16 cellular contexts compared by ENCODE assay signal in genomic region chr20:63497138-63497945, GRCh38. TPM values are rescaled to one million over a fixed set of nuclear protein-coding genes. Genes with fewer than 3 reads are reported as not detected.
DNase-seq lines count a peak whose midpoint lies in the region; ATAC-seq and TF ChIP-seq lines count a peak whose summit lies in the region.
"Had no signal": no experiment of that assay in that cellular context is flagged by ENCODE, and none has a peak within 500 bp of the region (broad histone marks: within the 10 kb centered on the region; RNA-seq: fewer than 3 reads in every experiment).

No MANE protein-coding gene starts in this region.

- H3K36me3 ChIP-seq in iPS-15b (ENCODE audit: control insufficient read depth, insufficient read depth, low read length) (peaks cover 21% of the 10 kb centered on the region), smooth muscle cell (ENCODE audit: low read depth) (no peaks in the 10 kb centered on the region)
- H3K36me3 ChIP-seq: adrenal gland, left lung, transverse colon had no signal

- no peak overlapping the region for H3K27ac ChIP-seq in smooth muscle cell (ENCODE audit: low read depth)
- H3K27ac ChIP-seq: left lung, transverse colon had no signal

- 82% methylated on average over 18 of the region's 20 CpGs for WGBS in smooth muscle cell (ENCODE audit: low lambda C conversion rate)

- no peak overlapping the region for H2AFZ ChIP-seq in smooth muscle cell (ENCODE audit: low read depth)

- no peaks in the 10 kb centered on the region for H4K20me1 ChIP-seq in smooth muscle cell (ENCODE audit: low read depth)

- peaks cover 6% of the 10 kb centered on the region for H3K9me3 Mint-ChIP-seq in activated CD4-positive, alpha-beta T cell treated with anti-CD3 and anti-CD28 coated beads, Interleukin-2, amount 10 ng/mL, durations not matched to agents 24 days and 14 days
- H3K9me3 Mint-ChIP-seq in activated T-helper 17 cell treated with anti-CD3 and anti-CD28 coated beads, Interleukin-2, amount 50 U/mL, for 72 hours = peaks cover under 1% of the 10 kb centered on the region

- ATAC-seq in activated T-helper 17 cell treated with anti-CD3 and anti-CD28 coated beads, Interleukin-2, amount 50 U/mL, for 72 hours (replicated peaks) = no peak

- H3K4me1 ChIP-seq in iPS-15b (ENCODE audit: control insufficient read depth, insufficient read depth, low read length) (no peaks in the 10 kb centered on the region), smooth muscle cell (ENCODE audit: low read depth) (peaks cover 3% of the 10 kb centered on the region)

- no peaks in the 10 kb centered on the region for H3K36me3 Mint-ChIP-seq in activated CD4-positive, alpha-beta T cell treated with anti-CD3 and anti-CD28 coated beads, Interleukin-2, amount 10 ng/mL, durations not matched to agents 24 days and 14 days (ENCODE audit: low read depth)
- no peaks in the 10 kb centered on the region for H3K36me3 Mint-ChIP-seq in activated T-helper 17 cell treated with anti-CD3 and anti-CD28 coated beads, Interleukin-2, amount 50 U/mL, for 72 hours (ENCODE audit: low read depth)

- H3K79me2 ChIP-seq in smooth muscle cell (ENCODE audit: low read depth) = no peaks in the 10 kb centered on the region

- peaks cover 2% of the 10 kb centered on the region for H3K4me1 Mint-ChIP-seq in activated CD4-positive, alpha-beta T cell treated with anti-CD3 and anti-CD28 coated beads, Interleukin-2, amount 10 ng/mL, durations not matched to agents 24 days and 14 days
- H3K4me1 Mint-ChIP-seq in activated T-helper 17 cell treated with anti-CD3 and anti-CD28 coated beads, Interleukin-2, amount 50 U/mL, for 72 hours = peaks cover 1% of the 10 kb centered on the region

- H3K4me3 ChIP-seq in iPS-15b (ENCODE audit: low read depth, low read length) = peak overlapping the region; percentile 37
- H3K4me3 ChIP-seq in smooth muscle cell = no peak overlapping the region

- peak overlapping the region; percentile 85 for H3K4me2 ChIP-seq in smooth muscle cell

- H3K27me3 ChIP-seq in iPS-15b (ENCODE audit: control insufficient read depth, insufficient read depth, low read length) (peaks cover 16% of the 10 kb centered on the region), smooth muscle cell (ENCODE audit: low read depth) (peaks cover 25% of the 10 kb centered on the region)
- H3K27me3 ChIP-seq: adrenal gland had no signal

- peaks cover 25% of the 10 kb centered on the region for H3K27me3 Mint-ChIP-seq in activated CD4-positive, alpha-beta T cell treated with anti-CD3 and anti-CD28 coated beads, Interleukin-2, amount 10 ng/mL, durations not matched to agents 24 days and 14 days
- H3K27me3 Mint-ChIP-seq in activated T-helper 17 cell treated with anti-CD3 and anti-CD28 coated beads, Interleukin-2, amount 50 U/mL, for 72 hours = peaks cover 8% of the 10 kb centered on the region

- H3K9ac ChIP-seq in iPS-15b (ENCODE audit: low read depth, low read length) = no peak overlapping the region
- no peak overlapping the region for H3K9ac ChIP-seq in smooth muscle cell (ENCODE audit: low read depth)

- H3F3A ChIP-seq in smooth muscle cell (ENCODE audit: low read depth) = no peaks in the 10 kb centered on the region

- H3K27ac Mint-ChIP-seq in activated CD4-positive, alpha-beta T cell treated with anti-CD3 and anti-CD28 coated beads, Interleukin-2, amount 10 ng/mL, durations not matched to agents 24 days and 14 days = no peak overlapping the region
- no peak overlapping the region for H3K27ac Mint-ChIP-seq in activated T-helper 17 cell treated with anti-CD3 and anti-CD28 coated beads, Interleukin-2, amount 50 U/mL, for 72 hours

- no peak for DNase-seq in activated CD4-positive, alpha-beta T cell treated with anti-CD3 and anti-CD28 coated beads, Interleukin-2, amount 10 ng/mL, durations not matched to agents 24 days and 14 days
- DNase-seq in activated CD4-positive, alpha-beta T cell treated with anti-CD3 and anti-CD28 coated beads, Interleukin-2, amount 50 U/mL, for 4 hours = no peak
- DNase-seq in smooth muscle cell (lab: John Stamatoyannopoulos, UW; ENCODE audit: unreplicated experiment) (no peak), medulla oblongata (ENCODE audit: extremely low spot score) (no peak), SKM-1 (lab: John Stamatoyannopoulos, UW; ENCODE audit: unreplicated experiment) (no peak), DMS79 (lab: John Stamatoyannopoulos, UW) (no peak)
- DNase-seq: HCEC 1CT, NCI-H524 treated with DMSO at 0.1 percent for 48 hours, transverse colon had no signal

- H3K9me3 ChIP-seq in iPS-15b (ENCODE audit: control insufficient read depth, insufficient read depth, low read length) (no peaks in the 10 kb centered on the region), smooth muscle cell (replicated peaks; ENCODE audit: low read depth) (no peaks in the 10 kb centered on the region)
- H3K9me3 ChIP-seq: adrenal gland, left lung, transverse colon had no signal

- TF ChIP-seq CTCF in smooth muscle cell (IDR thresholded peaks at IDR 0.05; ENCODE audit: borderline replicate concordance, insufficient read depth, poor library complexity, severe bottlenecking) = no peak

- intact Hi-C loops in activated CD4-positive, alpha-beta T cell treated with anti-CD3 and anti-CD28 coated beads, Interleukin-2, amount 10 ng/mL, durations not matched to agents 24 days and 14 days (cut with micrococcal nuclease) = loop anchor here (2.0 to 5.0 kb wide), 2 partner anchors 23 to 55 kb away; partner anchors contain the start of gene PPDPF

- H3K4me3 Mint-ChIP-seq in activated CD4-positive, alpha-beta T cell treated with anti-CD3 and anti-CD28 coated beads, Interleukin-2, amount 10 ng/mL, durations not matched to agents 24 days and 14 days = peak overlapping the region; percentile 32
- H3K4me3 Mint-ChIP-seq in activated T-helper 17 cell treated with anti-CD3 and anti-CD28 coated beads, Interleukin-2, amount 50 U/mL, for 72 hours = peak overlapping the region; percentile 32

RNA-seq across cellular contexts. Expression of gene EEF1A2, which starts 1.5 kb away (rescaled TPM):
- total RNA-seq in activated CD4-positive, alpha-beta T cell treated with anti-CD3 and anti-CD28 coated beads, Interleukin-2, amount 10 ng/mL, durations not matched to agents 24 days and 14 days = 0.28 and 0.66 TPM in 2 replicates
- 10 to 100 TPM in 1 of 2 donors, under 1 TPM in 1; 0.80 to 10.9 TPM for total RNA-seq in activated T-helper 17 cell treated with anti-CD3 and anti-CD28 coated beads, Interleukin-2, amount 50 U/mL, for 72 hours
- 1.8 and 5.1 TPM in 2 replicates for total RNA-seq in smooth muscle cell
- 2.1 and 7.7 TPM in 2 replicates for polyA plus RNA-seq in smooth muscle cell

RNA-seq across cellular contexts. Expression of gene PPDPF, which starts 23.2 kb away (rescaled TPM):
- 125 and 130 TPM in 2 replicates for total RNA-seq in activated CD4-positive, alpha-beta T cell treated with anti-CD3 and anti-CD28 coated beads, Interleukin-2, amount 10 ng/mL, durations not matched to agents 24 days and 14 days
- 10 to 100 TPM; 65.5 to 87.5 TPM for total RNA-seq in activated T-helper 17 cell treated with anti-CD3 and anti-CD28 coated beads, Interleukin-2, amount 50 U/mL, for 72 hours
- total RNA-seq in smooth muscle cell = 97.7 and 118 TPM in 2 replicates
- 365 and 418 TPM in 2 replicates for polyA plus RNA-seq in smooth muscle cell

RNA-seq across cellular contexts. Expression of gene KCNQ2, which starts 24.9 kb away (rescaled TPM):
- 0.26 TPM in 1 of 2 replicates, not detected in the other for total RNA-seq in activated CD4-positive, alpha-beta T cell treated with anti-CD3 and anti-CD28 coated beads, Interleukin-2, amount 10 ng/mL, durations not matched to agents 24 days and 14 days
- total RNA-seq in activated T-helper 17 cell treated with anti-CD3 and anti-CD28 coated beads, Interleukin-2, amount 50 U/mL, for 72 hours = under 1 TPM in 1 of 2 donors, not detected in 1; 0.66 TPM
- total RNA-seq in smooth muscle cell = 1.5 and 5.1 TPM in 2 replicates
- 1.8 and 5.7 TPM in 2 replicates for polyA plus RNA-seq in smooth muscle cell
- total RNA-seq: glomerular endothelial cell, left lung had no signal

RNA-seq across cellular contexts. Expression of gene PTK6, which starts 39.8 kb away (rescaled TPM):
- total RNA-seq in activated CD4-positive, alpha-beta T cell treated with anti-CD3 and anti-CD28 coated beads, Interleukin-2, amount 10 ng/mL, durations not matched to agents 24 days and 14 days = 0.19 and 0.35 TPM in 2 replicates
- 1 to 10 TPM in 1 of 2 donors, under 1 TPM in 1; 0.69 to 1.9 TPM for total RNA-seq in activated T-helper 17 cell treated with anti-CD3 and anti-CD28 coated beads, Interleukin-2, amount 50 U/mL, for 72 hours
- 0.09 TPM in 1 of 2 replicates, not detected in the other for total RNA-seq in smooth muscle cell
- 0.05 and 0.15 TPM in 2 replicates for polyA plus RNA-seq in smooth muscle cell
- total RNA-seq: glomerular endothelial cell, HT1080 had no signal

RNA-seq across cellular contexts. Expression of gene SRMS, which starts 50.2 kb away (rescaled TPM):
- not detected in 2 replicates for total RNA-seq in activated CD4-positive, alpha-beta T cell treated with anti-CD3 and anti-CD28 coated beads, Interleukin-2, amount 10 ng/mL, durations not matched to agents 24 days and 14 days
- total RNA-seq in activated T-helper 17 cell treated with anti-CD3 and anti-CD28 coated beads, Interleukin-2, amount 50 U/mL, for 72 hours = not detected
- total RNA-seq in smooth muscle cell = not detected in 2 replicates
- polyA plus RNA-seq in smooth muscle cell = 0.19 TPM in 1 of 2 replicates, not detected in the other
- total RNA-seq: A172, adrenal gland, glomerular endothelial cell, HT1080, left lung had no signal
- polyA plus RNA-seq: adrenal gland had no signal
